Comparison of ENCODE assay signal across 32 cellular contexts in the genomic region with DNA sequence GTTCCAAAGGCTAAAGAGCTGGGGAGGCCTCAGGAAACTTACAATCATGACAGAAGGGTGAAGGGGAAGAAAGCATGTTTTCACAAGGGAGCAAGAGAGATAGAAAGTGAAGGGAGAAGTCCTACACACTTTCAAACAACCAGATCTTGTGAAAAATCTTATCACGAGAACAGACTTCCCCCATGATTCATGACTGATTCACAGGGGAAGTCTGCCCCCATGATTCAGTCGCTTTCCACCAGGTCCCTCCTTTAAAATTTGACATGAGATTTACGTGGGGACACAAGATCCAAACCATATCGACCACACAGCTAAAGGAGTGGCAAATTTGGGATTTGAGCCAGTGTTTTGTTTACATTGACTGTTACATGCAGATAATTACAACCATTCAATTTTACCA.
DNase-seq lines count a peak whose midpoint lies in the region; ATAC-seq and TF ChIP-seq lines count a peak whose summit lies in the region.
"Had no signal": no experiment of that assay in that cellular context is flagged by ENCODE, and none has a peak within 500 bp of the region (broad histone marks: within the 10 kb centered on the region; RNA-seq: fewer than 3 reads in every experiment).

No MANE protein-coding gene starts in this region.

- H3K9me3 ChIP-seq in RWPE2 (ENCODE audit: severe bottlenecking) (no peaks in the 10 kb centered on the region), osteoblast (ENCODE audit: low read depth, low read length) (no peaks in the 10 kb centered on the region)
- H3K9me3 ChIP-seq: esophagus muscularis mucosa, gastrocnemius medialis, pancreas had no signal

- H3K27me3 ChIP-seq in RWPE2 (ENCODE audit: insufficient read depth, poor library complexity, severe bottlenecking) (no peaks in the 10 kb centered on the region), osteoblast (ENCODE audit: insufficient read depth, low read length) (no peaks in the 10 kb centered on the region)
- H3K27me3 ChIP-seq: esophagus muscularis mucosa, gastrocnemius medialis, hepatocyte, pancreas had no signal

- H3K36me3 ChIP-seq in RWPE2 (ENCODE audit: low read depth) (no peaks in the 10 kb centered on the region), osteoblast (ENCODE audit: insufficient read depth, low read length) (no peaks in the 10 kb centered on the region)
- H3K36me3 ChIP-seq: esophagus muscularis mucosa, gastrocnemius medialis, pancreas had no signal

- ATAC-seq in RWPE2 (ENCODE audit: low read depth) (peak; percentile 45; the same call in 1 of the 3 replicates), GM19467 (IDR thresholded peaks at IDR 0.05; ENCODE audit: unreplicated experiment) (no peak)
- ATAC-seq: activated naive CD4-positive, alpha-beta T cell treated with anti-CD3 and anti-CD28 coated beads, Interleukin-2, amount 50 U/mL, for 72 hours; gastrocnemius medialis; Panc1; pancreas; stimulated activated naive B cell treated with anti-CD40 and anti-IgM and Interleukin-4, amounts not matched to agents 10 μg/mL and 1 μg/mL and 100 μg/mL, for 72 hours; WTC11 had no signal

- H2AFZ ChIP-seq in osteoblast (ENCODE audit: low read length) = no peak overlapping the region
- H2AFZ ChIP-seq: GM23248, hepatocyte had no signal

- H3K79me2 ChIP-seq in osteoblast (ENCODE audit: insufficient read depth, low read length) = no peaks in the 10 kb centered on the region
- H3K79me2 ChIP-seq: hepatocyte had no signal

- DNase-seq in NCI-H1105 treated with DMSO at 0.1 percent for 48 hours (lab: John Stamatoyannopoulos, UW) = peak; percentile 4
- no peak for DNase-seq in NCI-H1105 (lab: John Stamatoyannopoulos, UW)
- DNase-seq in RWPE2 (ENCODE audit: low spot score) = no peak
- peak; percentile 56 for DNase-seq in epithelial cell of esophagus (ENCODE audit: low read depth)
- peak; percentile 49 for DNase-seq in osteoblast (ENCODE audit: insufficient read length, low spot score, missing footprints)
- no peak for DNase-seq in ecto neural progenitor cell (ENCODE audit: low spot score)
- no peak for DNase-seq in cerebellum (ENCODE audit: low spot score)
- DNase-seq: 8988T; activated CD4-positive, alpha-beta T cell treated with anti-CD3 and anti-CD28 coated beads, Interleukin-2, amount 10 ng/mL, durations not matched to agents 7 days and 5 days; activated effector memory CD4-positive, alpha-beta T cell treated with Interleukin-2 at 50 U/mL for 16 hours; caudate nucleus; cortex of kidney; DMS79 treated with DMSO at 0.1 percent for 48 hours; gastrocnemius medialis; GDM1; GM23248; IMR-90; NCI-H1092; NCI-H187; NCI-H2171; NCI-H510A treated with DMSO at 0.1 percent for 48 hours; pancreas; SHP77 treated with DMSO at 0.1 percent for 48 hours; stimulated activated naive B cell treated with anti-CD40 and anti-IgM and Interleukin-4, amounts not matched to agents 10 μg/mL and 1 μg/mL and 100 μg/mL, for 72 hours; substantia nigra had no signal

- H3K4me2 ChIP-seq in osteoblast (ENCODE audit: insufficient read depth, low read length) = no peak overlapping the region
- H3K4me2 ChIP-seq: hepatocyte had no signal

- H4K20me1 ChIP-seq in osteoblast (ENCODE audit: insufficient read depth, low read length) = no peaks in the 10 kb centered on the region

- TF ChIP-seq CTCF in RWPE2 (IDR thresholded peaks at IDR 0.05; ENCODE audit: poor library complexity, severe bottlenecking) = no peak
- no peak for TF ChIP-seq CTCF in epithelial cell of esophagus (IDR thresholded peaks at IDR 0.05; ENCODE audit: insufficient read depth, low read depth, low read length, missing control alignments)
- TF ChIP-seq CTCF in osteoblast (IDR thresholded peaks at IDR 0.05; ENCODE audit: extremely low read depth, low read depth, low read length) = no peak

- H3K27ac ChIP-seq in RWPE2 (ENCODE audit: poor library complexity, severe bottlenecking) = no peak overlapping the region
- H3K27ac ChIP-seq in osteoblast (ENCODE audit: low read depth, low read length) = no peak overlapping the region
- H3K27ac ChIP-seq: esophagus muscularis mucosa, gastrocnemius medialis, GM23248, hepatocyte, pancreas, skin epidermis had no signal

- H3K4me3 ChIP-seq in RWPE2 (ENCODE audit: severe bottlenecking) (no peak overlapping the region), epithelial cell of esophagus (ENCODE audit: low read length) (no peak overlapping the region), osteoblast (ENCODE audit: insufficient read depth, low read length) (no peak overlapping the region)
- H3K4me3 ChIP-seq: esophagus muscularis mucosa, gastrocnemius medialis, GM23248, hepatocyte, pancreas, skin epidermis had no signal

- H3K4me1 ChIP-seq in RWPE2 (ENCODE audit: insufficient read depth, poor library complexity, severe bottlenecking) (peaks cover 5% of the 10 kb centered on the region), osteoblast (ENCODE audit: insufficient read depth, low read length) (no peaks in the 10 kb centered on the region)
- H3K4me1 ChIP-seq: esophagus muscularis mucosa, gastrocnemius medialis, pancreas had no signal

Comparison
In these comparisons a context has a peak if more than half of its experiments do, and no peak if none do; other contexts are left out.
1. DNase-seq: peak in NCI-H1105 treated with DMSO at 0.1 percent for 48 hours (single experiment), epithelial cell of esophagus (single experiment) and osteoblast (single experiment); none in NCI-H1105 (single experiment), RWPE2 (single experiment), ecto neural progenitor cell (single experiment) and cerebellum (single experiment).